In genomic region chr7:28536259-28536658, GRCh38 we compare ENCODE assay signal across 9 cellular contexts.
DNase-seq lines count a peak whose midpoint lies in the region; ATAC-seq and TF ChIP-seq lines count a peak whose summit lies in the region.
"Had no signal": no experiment of that assay in that cellular context is flagged by ENCODE, and none has a peak within 500 bp of the region (broad histone marks: within the 10 kb centered on the region; RNA-seq: fewer than 3 reads in every experiment).

No MANE protein-coding gene starts in this region.

- H3K4me1 ChIP-seq in Caco-2: 0 out of 2 replicates have a peak, but pooled peaks cover 9% of the 10 kb centered on the region
- H3K4me1 ChIP-seq in neural progenitor cell: no peaks in the 10 kb centered on the region
- H3K4me1 ChIP-seq in HAP-1: no peaks in the 10 kb centered on the region

- no peaks in the 10 kb centered on the region for H3K79me2 ChIP-seq in neural progenitor cell (ENCODE audit: low read depth)

- peaks cover 9% of the 10 kb centered on the region for H3K4me1 Mint-ChIP-seq in Caco-2 (ENCODE audit: low read depth, unreplicated experiment)
- H3K4me1 Mint-ChIP-seq in neural progenitor cell: peaks cover 6% of the 10 kb centered on the region

- TF ChIP-seq CTCF in Caco-2 (IDR thresholded peaks at IDR 0.05; ENCODE audit: insufficient read depth in 1 of 2, low read depth in 1 of 2, low read length in 1 of 2, severe bottlenecking in 1 of 2, unreplicated experiment in 1 of 2) (peak; percentile 62 to 78), neural progenitor cell (IDR thresholded peaks at IDR 0.05) (peak; percentile 61)

- intact Hi-C loops in Caco-2 (cut with micrococcal nuclease; ENCODE audit: unreplicated experiment): loop anchor here (1.0 to 10.0 kb wide), 4 partner anchors 61 to 147 kb away; no protein-coding TSS in a partner anchor

- no peaks in the 10 kb centered on the region for H3K9me3 ChIP-seq in Caco-2
- no peaks in the 10 kb centered on the region for H3K9me3 ChIP-seq in neural progenitor cell (ENCODE audit: low read depth)
- H3K9me3 ChIP-seq in HAP-1: no peaks in the 10 kb centered on the region

- H4K20me1 ChIP-seq in neural progenitor cell (ENCODE audit: low read depth): no peaks in the 10 kb centered on the region

- H3K36me3 Mint-ChIP-seq in Caco-2 (ENCODE audit: insufficient read depth, unreplicated experiment) (no peaks in the 10 kb centered on the region), neural progenitor cell (no peaks in the 10 kb centered on the region)

- H3K4me3 Mint-ChIP-seq in Caco-2 (ENCODE audit: unreplicated experiment): no peak overlapping the region
- no peak overlapping the region for H3K4me3 Mint-ChIP-seq in neural progenitor cell

- no peak overlapping the region for H3K27ac ChIP-seq in neural progenitor cell
- H3K27ac ChIP-seq: HL-60 had no signal

- H3K4me2 ChIP-seq in neural progenitor cell: no peak overlapping the region

- H3K27ac Mint-ChIP-seq in Caco-2 (ENCODE audit: unreplicated experiment) (no peak overlapping the region), neural progenitor cell (no peak overlapping the region)

- no peaks in the 10 kb centered on the region for H3F3A ChIP-seq in neural progenitor cell (ENCODE audit: low read depth)

- peak; percentile 70 for ATAC-seq in esophagus mucosa

- H3K27me3 Mint-ChIP-seq in Caco-2 (ENCODE audit: insufficient read depth, unreplicated experiment) (no peaks in the 10 kb centered on the region), neural progenitor cell (ENCODE audit: insufficient read depth, low read depth) (peaks cover 2% of the 10 kb centered on the region)

- H3K4me3 ChIP-seq in Caco-2 (ENCODE audit: low read depth, low read length) (no peak overlapping the region), neural progenitor cell (no peak overlapping the region), HAP-1 (no peak overlapping the region)

- H3K27me3 ChIP-seq in Caco-2 (replicated peaks; ENCODE audit: control insufficient read depth, insufficient read depth, low read length) (no peaks in the 10 kb centered on the region), neural progenitor cell (no peaks in the 10 kb centered on the region), HAP-1 (ENCODE audit: low read depth) (peaks cover 42% of the 10 kb centered on the region)

- H3K36me3 ChIP-seq in Caco-2 (ENCODE audit: control insufficient read depth, insufficient read depth, low read length) (no peaks in the 10 kb centered on the region), neural progenitor cell (no peaks in the 10 kb centered on the region), HAP-1 (replicated peaks) (no peaks in the 10 kb centered on the region)

- in situ Hi-C loops in HAP-1 (cut with MboI; ENCODE audit: low sequenced_read_pairs): no loop called here

- BruUV-seq in Caco-2 (replicated peaks; lab: Mats Ljungman, UMichigan): no TSS peak

- H3K9me3 Mint-ChIP-seq in Caco-2 (ENCODE audit: unreplicated experiment) (no peaks in the 10 kb centered on the region), neural progenitor cell (no peaks in the 10 kb centered on the region)

- DNase-seq in Caco-2 (peak; percentile 66), LoVo (ENCODE audit: low spot score) (peak; percentile 21), neural progenitor cell (ENCODE audit: low spot score) (peak; percentile 65), dermis blood vessel endothelial cell (no peak), HAP-1 (ENCODE audit: low spot score in 2 of 2) (no peak), pons (ENCODE audit: low spot score) (no peak), cortex of kidney (lab: John Stamatoyannopoulos, UW) (no peak)

- POLR2A ChIA-PET in Caco-2 (lab: Charles Lee): no interaction called here

- H3K9ac ChIP-seq in neural progenitor cell: no peak overlapping the region

- CTCF ChIA-PET in Caco-2 (lab: Charles Lee): interaction anchor here (0.6 to 1.4 kb wide), 5 partner anchors 15 to 237 kb away, joined by 3 to 10 read pairs (median 4); partner anchors contain the start of gene CREB5

- H2AFZ ChIP-seq in neural progenitor cell (replicated peaks): no peak overlapping the region

Comparison
In these comparisons a context has a peak if more than half of its experiments do, and no peak if none do; other contexts are left out.
1. DNase-seq: peak in Caco-2 (2 of 2), LoVo (single experiment) and neural progenitor cell (single experiment); none in dermis blood vessel endothelial cell (single experiment), HAP-1 (0 of 2), pons (single experiment) and cortex of kidney (single experiment).